Comparison of ENCODE assay signal across 8 cellular contexts in genomic region chr20:62926229-62927127, GRCh38. TPM values are rescaled to one million over a fixed set of nuclear protein-coding genes. Genes with fewer than 3 reads are reported as not detected.
DNase-seq lines count a peak whose midpoint lies in the region; ATAC-seq lines count a peak whose summit lies in the region.

Gene DIDO1 (minus strand): TSS chr20:62926505.

- peak; percentile 78 for ATAC-seq in GM19468 (IDR thresholded peaks at IDR 0.05; ENCODE audit: extremely low read depth, unreplicated experiment)
- peak; percentile 75 for ATAC-seq in activated CD8-positive, alpha-beta memory T cell treated with anti-CD3 and anti-CD28 coated beads, Interleukin-2, amount 10 ng/mL, durations not matched to agents 7 days and 5 days

- H3K4me3 Mint-ChIP-seq in activated CD8-positive, alpha-beta memory T cell treated with anti-CD3 and anti-CD28 coated beads, Interleukin-2, amount 10 ng/mL, durations not matched to agents 7 days and 5 days = peak within 1 kb of the TSS; percentile 88

- in situ Hi-C loops in endometrial microvascular endothelial cells (cut with HindIII; ENCODE audit: inconsistent ontology term, low pct_unique_long_range_greater_than_20kb, low sequenced_read_pairs) = no loop called here

- peaks cover 8% of the 10 kb centered on the region for H3K36me3 Mint-ChIP-seq in activated CD8-positive, alpha-beta memory T cell treated with anti-CD3 and anti-CD28 coated beads, Interleukin-2, amount 10 ng/mL, durations not matched to agents 7 days and 5 days

- DNase-seq in COLO668 (lab: John Stamatoyannopoulos, UW; ENCODE audit: unreplicated experiment) (peak; percentile 96), HT-29 (ENCODE audit: low spot score) (peak; percentile 96), NOMO-1 treated with dmso at 0.1 percent for 144 hours (lab: John Stamatoyannopoulos, UW; ENCODE audit: unreplicated experiment) (peak; percentile 91), midbrain (lab: John Stamatoyannopoulos, UW) (peak; percentile 92)
- DNase-seq in activated CD8-positive, alpha-beta memory T cell treated with anti-CD3 and anti-CD28 coated beads, Interleukin-2, amount 10 ng/mL, durations not matched to agents 7 days and 5 days = peak; percentile 92
- DNase-seq in stimulated activated CD8-positive, alpha-beta memory T cell treated with anti-CD3 and anti-CD28 coated beads, Interleukin-2, amount 100 ng/mL, for 1 hour (ENCODE audit: low read depth in 2 of 2) = peak; percentile 76 to 82

- peaks cover 68% of the 10 kb centered on the region for H3K4me1 Mint-ChIP-seq in activated CD8-positive, alpha-beta memory T cell treated with anti-CD3 and anti-CD28 coated beads, Interleukin-2, amount 10 ng/mL, durations not matched to agents 7 days and 5 days

- CTCF ChIA-PET in activated CD8-positive, alpha-beta memory T cell treated with anti-CD3 and anti-CD28 coated beads, Interleukin-2, amount 10 ng/mL, durations not matched to agents 7 days and 5 days (lab: Charles Lee) = interaction anchor here (0.7 to 18.3 kb wide), 7 partner anchors 9 to 83 kb away, joined by 3 to 268 read pairs (median 7); partner anchors contain the start of gene GID8

- peak within 1 kb of the TSS; percentile 94 for H3K27ac Mint-ChIP-seq in activated CD8-positive, alpha-beta memory T cell treated with anti-CD3 and anti-CD28 coated beads, Interleukin-2, amount 10 ng/mL, durations not matched to agents 7 days and 5 days

- H3K9me3 Mint-ChIP-seq in activated CD8-positive, alpha-beta memory T cell treated with anti-CD3 and anti-CD28 coated beads, Interleukin-2, amount 10 ng/mL, durations not matched to agents 7 days and 5 days (ENCODE audit: low read depth) = no peaks in the 10 kb centered on the region

- no peaks in the 10 kb centered on the region for H3K27me3 Mint-ChIP-seq in activated CD8-positive, alpha-beta memory T cell treated with anti-CD3 and anti-CD28 coated beads, Interleukin-2, amount 10 ng/mL, durations not matched to agents 7 days and 5 days

RNA-seq across cellular contexts. Expression of gene DIDO1, which starts in this region (rescaled TPM):
- 72.0 and 78.5 TPM in 2 replicates for total RNA-seq in HT-29 (2014; rRNA removed; shearing (Covaris generic))
- 10 to 100 TPM; 64.6 to 87.0 TPM for total RNA-seq in activated CD8-positive, alpha-beta memory T cell treated with anti-CD3 and anti-CD28 coated beads, Interleukin-2, amount 10 ng/mL, durations not matched to agents 7 days and 5 days
- 32.4 TPM for total RNA-seq in endometrial microvascular endothelial cells (ENCODE audit: inconsistent ontology term)

Comparison
In these comparisons a context has a peak if more than half of its experiments do, and no peak if none do; other contexts are left out.
1. Peak in every context shown above with its lines: DNase-seq and ATAC-seq.